8 cellular contexts compared by ENCODE assay signal in the genomic region with DNA sequence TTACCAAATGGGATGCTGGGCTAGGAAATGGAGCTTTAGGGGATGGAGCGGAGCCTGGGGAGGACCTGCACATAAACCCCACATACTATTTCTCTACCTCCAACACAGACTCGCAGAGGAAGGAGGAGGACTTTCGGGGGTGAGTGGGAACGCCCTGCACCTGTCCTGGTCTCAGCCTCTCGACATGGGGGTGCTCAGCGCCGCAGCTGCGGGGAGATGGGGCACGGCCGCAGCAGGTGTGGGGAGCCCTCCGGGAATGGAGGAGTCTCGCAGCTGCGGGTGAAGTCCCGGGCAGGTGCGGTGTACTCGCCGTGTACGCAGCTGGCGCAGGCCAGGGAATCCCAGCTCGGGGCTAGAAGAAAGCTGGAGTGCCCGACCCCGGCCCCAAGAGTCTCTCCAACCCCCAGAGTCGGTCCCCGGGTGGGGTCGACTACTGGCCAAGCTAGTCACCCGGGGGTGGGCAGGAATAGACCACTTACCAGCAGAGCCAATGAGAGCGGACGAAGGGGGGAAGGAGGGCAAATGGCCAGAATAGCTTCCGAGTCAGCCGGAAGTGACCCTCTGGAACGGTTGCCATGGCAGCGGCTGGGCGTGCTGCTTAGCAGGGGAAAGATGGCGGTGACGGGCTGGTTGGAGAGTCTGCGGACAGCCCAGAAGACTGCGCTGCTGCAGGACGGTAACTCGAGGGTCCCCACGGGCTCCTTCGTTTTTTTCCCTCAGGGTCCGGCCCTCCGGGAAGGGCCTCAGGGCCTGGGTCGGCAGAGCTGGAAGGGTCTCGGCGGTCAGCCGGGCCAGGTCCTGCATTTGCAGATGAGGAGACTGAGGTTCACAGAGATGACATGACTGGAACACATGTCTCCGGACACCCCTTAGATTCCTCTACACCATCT. TPM values are rescaled to one million over a fixed set of nuclear protein-coding genes. Genes with fewer than 3 reads are reported as not detected.
DNase-seq lines count a peak whose midpoint lies in the region; ATAC-seq and TF ChIP-seq lines count a peak whose summit lies in the region.

A gene (plus strand): TSS at position 597 of the 890 bp plus-strand sequence. CDS start 16 bp downstream, at position 613.
A gene (minus strand): TSS at position 533 of the 890 bp plus-strand sequence. CDS start 897 bp downstream, outside the sequence.

- H3K4me3 ChIP-seq in GM12875 (ENCODE audit: low read depth, low read length) (peak within 1 kb of the TSS; percentile 88), adrenal gland (peak within 1 kb of the TSS; percentile 53 to 98 (median 80)), trophoblast cell (ENCODE audit: low read depth, low read length) (peak within 1 kb of the TSS; percentile 97), transverse colon (peak within 1 kb of the TSS; percentile 70 to 90 (median 78))

- TF ChIP-seq EP300 in transverse colon (IDR thresholded peaks at IDR 0.05; ENCODE audit: low read depth): no peak

- peak within 1 kb of the TSS; percentile 44 for H3K18ac ChIP-seq in trophoblast cell (ENCODE audit: low read length)

- peak within 1 kb of the TSS; percentile 70 for H4K91ac ChIP-seq in trophoblast cell (ENCODE audit: low read depth, low read length)

- H2BK12ac ChIP-seq in trophoblast cell (ENCODE audit: low read length): no peak within 1 kb of the TSS

- peaks cover 3% of the 10 kb centered on the region for H3K79me2 ChIP-seq in trophoblast cell (ENCODE audit: control insufficient read depth, insufficient read depth, low read length, poor library complexity)

- no peak within 1 kb of the TSS for H3K23ac ChIP-seq in trophoblast cell (ENCODE audit: low read length)

- H2BK5ac ChIP-seq in trophoblast cell (ENCODE audit: low read depth, low read length, poor library complexity): peak within 1 kb of the TSS; percentile 11

- H2AK5ac ChIP-seq in trophoblast cell (ENCODE audit: low read length): peak within 1 kb of the TSS; percentile 3

- H3K4ac ChIP-seq in trophoblast cell (ENCODE audit: low read depth, low read length): peak within 1 kb of the TSS; percentile 16

- WGBS in adrenal gland, 4 donors: 0 to 1% (median 0%) methylated on average over 7 to 48 of the region's 48 CpGs
- WGBS in trophoblast cell (ENCODE audit: extremely low coverage, insufficient coverage, insufficient read length): no CpG with 5 or more reads among the region's 48 CpGs
- WGBS in transverse colon (ENCODE audit: low coverage in 1 of 2), 2 donors: 1% methylated on average over 40 of the region's 48 CpGs; no CpG with 5 or more reads in 1 of the 2 donors

- intact Hi-C loops in adrenal gland (cut with DNase I): no loop called here
- intact Hi-C loops in cardiac septum (cut with DNase I): no loop called here
- intact Hi-C loops in transverse colon (cut with DNase I; ENCODE audit: low total_unique reads): no loop called here

- in situ Hi-C loops in transverse colon (cut with MboI; ENCODE audit: low pct_ligation_motif_present in 1 of 4, low pct_unique_long_range_greater_than_20kb in 1 of 4, low sequenced_read_pairs in 3 of 4): no loop called here

- DNase-seq in NCI-H1417 treated with DMSO at 0.1 percent for 48 hours (lab: John Stamatoyannopoulos, UW): peak; percentile 64
- peak; percentile 76 for DNase-seq in T follicular helper cell (ENCODE audit: low read depth)
- peak; percentile 96 to 99 (median 98) for DNase-seq in adrenal gland
- DNase-seq in cardiac septum (ENCODE audit: low spot score): peak; percentile 98
- DNase-seq in trophoblast cell: peak; percentile 94 to 97
- peak; percentile 97 for DNase-seq in transverse colon

- H3K36me3 ChIP-seq in adrenal gland (replicated peaks in 1 of 2): peaks cover 0 to 15% of the 10 kb centered on the region in 2 donors
- peaks cover 5 to 16% of the 10 kb centered on the region in 2 experiments for H3K36me3 ChIP-seq in trophoblast cell (ENCODE audit: control insufficient read depth in 1 of 2, insufficient read depth in 2 of 2, low read length in 2 of 2)
- H3K36me3 ChIP-seq in transverse colon: no peaks in the 10 kb centered on the region

- peak within 1 kb of the TSS; percentile 96 for H3K4me2 ChIP-seq in trophoblast cell (ENCODE audit: low read length)

- H4K8ac ChIP-seq in trophoblast cell (ENCODE audit: low read depth, low read length): peak within 1 kb of the TSS; percentile 93

- TF ChIP-seq POLR2A in adrenal gland (IDR thresholded peaks at IDR 0.05) (no peak), transverse colon (IDR thresholded peaks at IDR 0.05) (no peak)

- peak; percentile 97 for ATAC-seq in HG02759 (IDR thresholded peaks at IDR 0.05; ENCODE audit: unreplicated experiment)

- peak within 1 kb of the TSS in 4 of 5 donors; percentile 16 to 79 (median 50) for H3K27ac ChIP-seq in adrenal gland
- no peak within 1 kb of the TSS for H3K27ac ChIP-seq in trophoblast cell (ENCODE audit: low read depth, low read length)
- peak within 1 kb of the TSS; percentile 70 to 85 (median 82) for H3K27ac ChIP-seq in transverse colon

- H3K9ac ChIP-seq in trophoblast cell (ENCODE audit: low read length): peak within 1 kb of the TSS; percentile 87

- H3K4me1 ChIP-seq in adrenal gland (replicated peaks in 1 of 2) (peaks cover 7 to 20% of the 10 kb centered on the region in 2 donors), trophoblast cell (ENCODE audit: control insufficient read depth in 1 of 2, insufficient read depth in 2 of 2, low read length in 2 of 2) (peaks cover 9 to 13% of the 10 kb centered on the region in 2 experiments), transverse colon (peaks cover 4 to 20% (median 16%) of the 10 kb centered on the region in 4 donors)

- peak within 1 kb of the TSS; percentile 75 for H3K14ac ChIP-seq in trophoblast cell (ENCODE audit: low read length)

- no peak for TF ChIP-seq CTCF in GM12875 (IDR thresholded peaks at IDR 0.05; ENCODE audit: borderline replicate concordance, insufficient read depth, low read depth, low read length)
- TF ChIP-seq CTCF in adrenal gland (IDR thresholded peaks at IDR 0.05): no peak
- TF ChIP-seq CTCF in transverse colon (IDR thresholded peaks at IDR 0.05): no peak

- peak within 1 kb of the TSS; percentile 56 for H4K12ac ChIP-seq in trophoblast cell (ENCODE audit: low read depth, low read length)

- peaks cover 3% of the 10 kb centered on the region for H3K79me1 ChIP-seq in trophoblast cell (ENCODE audit: low read length)

- H3K9me3 ChIP-seq in adrenal gland (replicated peaks in 1 of 3) (no peaks in the 10 kb centered on the region), trophoblast cell (ENCODE audit: insufficient read depth, low read depth, low read length) (no peaks in the 10 kb centered on the region), transverse colon (no peaks in the 10 kb centered on the region)

- H3K27me3 ChIP-seq in adrenal gland (no peaks in the 10 kb centered on the region), trophoblast cell (ENCODE audit: insufficient read depth, low read length) (no peaks in the 10 kb centered on the region), transverse colon (no peaks in the 10 kb centered on the region)

- H2BK120ac ChIP-seq in trophoblast cell (ENCODE audit: insufficient read depth, low read length, poor library complexity): no peak within 1 kb of the TSS

- H2AFZ ChIP-seq in trophoblast cell (ENCODE audit: insufficient read depth, low read length, poor library complexity): peak within 1 kb of the TSS; percentile 86

RNA-seq across cellular contexts. Expression of the first gene that starts in this region (rescaled TPM):
- total RNA-seq in adrenal gland: 10 to 100 TPM in 7 of 8 donors, 1 to 10 TPM in 1; 8.3 to 32.1 (median 23.1) TPM
- 10 to 100 TPM; 19.6 to 42.5 (median 28.6) TPM for polyA plus RNA-seq in adrenal gland
- 17.5 TPM for total RNA-seq in cardiac septum
- 17.6 and 18.5 TPM in 2 replicates for polyA plus RNA-seq in trophoblast cell (2013)
- total RNA-seq in transverse colon: 10 to 100 TPM in 2 of 4 donors, 1 to 10 TPM in 1, not detected in 1; 8.2 to 15.7 (median 13.5) TPM

RNA-seq across cellular contexts. Expression of the second gene that starts in this region (rescaled TPM):
- total RNA-seq in adrenal gland (10 to 100 TPM; 16.1 to 44.6 (median 31.5) TPM), cardiac septum (18.8 TPM), transverse colon (10 to 100 TPM; 23.9 to 89.8 (median 29.8) TPM)
- polyA plus RNA-seq in adrenal gland: 10 to 100 TPM; 10.1 to 83.7 (median 59.3) TPM
- polyA plus RNA-seq in trophoblast cell (2013): 11.9 and 13.7 TPM in 2 replicates
